In genomic region chr18:69616114-69616513, GRCh38 we compare ENCODE assay signal across 5 cellular contexts.
"Had no signal": no experiment of that assay in that cellular context is flagged by ENCODE, and none has a peak within 500 bp of the region (broad histone marks: within the 10 kb centered on the region; RNA-seq: fewer than 3 reads in every experiment).

No MANE protein-coding gene starts in this region.

- ATAC-seq: GM23338, HepG2 had no signal

- H3K27ac ChIP-seq: HL-60 had no signal

- DNase-seq: H9, HCEC 1CT had no signal

- H3K4me3 ChIP-seq: GM23338 had no signal

- H3K4me2 ChIP-seq: GM23338 had no signal

- H2AFZ ChIP-seq: GM23338 had no signal
